Comparison of ENCODE assay signal across 22 cellular contexts in genomic region chr3:107438671-107439070, GRCh38.
"Had no signal": no experiment of that assay in that cellular context is flagged by ENCODE, and none has a peak within 500 bp of the region (broad histone marks: within the 10 kb centered on the region; RNA-seq: fewer than 3 reads in every experiment).

No MANE protein-coding gene starts in this region.

- H3K9me3 ChIP-seq: SJSA1 had no signal

- DNase-seq: KBM-7; MG63; NCI-H1092; NCI-H1105 treated with DMSO at 0.1 percent for 48 hours; NCI-H1417 treated with DMSO at 0.1 percent for 48 hours; NCI-H146; NCI-H1694 treated with DMSO at 0.1 percent for 48 hours; NCI-H1930; NCI-H2081; NCI-H2107; NCI-H2227 treated with DMSO at 0.1 percent for 48 hours; NCI-H524; NCI-H526 treated with DMSO at 0.1 percent for 48 hours; NCI-H748 treated with DMSO at 0.1 percent for 48 hours; NK-92 treated with Interleukin-12 subunit alpha and Interleukin-12 subunit beta, amount 100 ng/mL, for 24 hours; PC-9; Right ventricle myocardium superior; RPMI8226; SIG-M5 had no signal

- FAIRE-seq: RCC 7860 had no signal

- H3K4me1 ChIP-seq: SJSA1 had no signal

- H3K36me3 ChIP-seq: MG63, SJSA1 had no signal

- H3K27ac ChIP-seq: PC-9, SJSA1, SK-N-MC had no signal

- H3K27me3 ChIP-seq: MG63, SJSA1 had no signal

- H3K4me3 ChIP-seq: MG63, PC-9, SJSA1, SK-N-MC had no signal
